Comparison of ENCODE assay signal across 9 cellular contexts in the genomic region with DNA sequence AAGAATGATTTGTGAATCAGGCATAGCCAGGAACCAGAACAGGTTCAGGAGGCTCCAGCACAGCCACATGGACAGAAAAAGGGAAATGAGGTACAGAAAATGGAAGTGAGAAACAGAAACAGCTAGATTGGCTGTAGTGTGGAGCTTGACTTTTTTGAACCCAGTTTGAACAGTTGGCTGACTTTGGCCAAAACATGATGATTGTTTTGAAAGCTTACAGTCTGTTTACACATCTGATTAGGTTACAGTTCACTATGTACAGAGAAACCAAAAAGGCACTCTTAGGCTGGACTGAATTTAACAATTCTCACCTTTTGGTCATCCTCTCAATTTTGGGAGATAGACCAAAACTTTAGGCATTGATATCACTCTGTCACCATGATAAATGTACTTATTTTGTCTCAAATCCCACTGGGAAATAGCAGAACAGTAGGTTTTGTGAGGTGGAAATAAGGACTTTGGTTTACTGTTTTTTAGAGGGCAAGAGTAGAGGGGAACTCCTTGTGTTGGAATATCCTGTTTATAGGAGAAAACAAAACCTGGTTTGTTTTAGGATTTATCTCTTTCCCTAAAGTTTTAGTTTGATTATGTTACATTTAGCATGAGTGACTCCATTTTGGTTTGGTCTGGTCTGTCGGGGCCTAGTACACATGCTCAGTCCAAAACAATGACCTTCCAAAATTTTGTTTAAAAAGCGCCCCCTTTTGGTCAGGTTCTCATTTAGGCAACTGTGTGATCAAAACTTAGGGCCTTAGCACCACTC.
A peak's percentile ranks its signal among the peaks of the same experiment; 100 is the strongest.
DNase-seq lines count a peak whose midpoint lies in the region; ATAC-seq and TF ChIP-seq lines count a peak whose summit lies in the region.
"Had no signal": no experiment of that assay in that cellular context is flagged by ENCODE, and none has a peak within 500 bp of the region (broad histone marks: within the 10 kb centered on the region; RNA-seq: fewer than 3 reads in every experiment).

No MANE protein-coding gene starts in this region.

- no peak overlapping the region for H3K4me3 ChIP-seq in epithelial cell of proximal tubule (ENCODE audit: low read depth, low read length)

- DNase-seq in ELF-1 (ENCODE audit: low read depth, low spot score) = peak; percentile 10
- DNase-seq in HT-29 (ENCODE audit: low spot score) = peak; percentile 18
- DNase-seq in epithelial cell of proximal tubule (ENCODE audit: low read depth) = no peak
- no peak for DNase-seq in DMS79 (lab: John Stamatoyannopoulos, UW)
- DNase-seq in NCI-H1092 (lab: John Stamatoyannopoulos, UW) = no peak
- DNase-seq in GM19238 (ENCODE audit: insufficient read length, low spot score) = no peak
- DNase-seq: stimulated activated CD4-positive, alpha-beta T cell treated with anti-CD3 and anti-CD28 coated beads, Interleukin-4, amount 100 ng/mL, for 24 hours had no signal

- ATAC-seq in GM19463 (IDR thresholded peaks at IDR 0.05; ENCODE audit: unreplicated experiment) = peak; percentile 61
- no peak for ATAC-seq in HG02623 (IDR thresholded peaks at IDR 0.05; ENCODE audit: unreplicated experiment)

- TF ChIP-seq CTCF in epithelial cell of proximal tubule (conservative IDR thresholded peaks at IDR 0.05; ENCODE audit: low read depth, low read length) = peak; percentile 40

Comparison
In these comparisons a context has a peak if more than half of its experiments do, and no peak if none do; other contexts are left out.
1. DNase-seq: peak in ELF-1 (single experiment) and HT-29 (single experiment); none in epithelial cell of proximal tubule (single experiment), DMS79 (single experiment), NCI-H1092 (single experiment) and GM19238 (single experiment).